ENCODE assay signal across 1 cellular context in genomic region chr11:111814106-111814505, GRCh38.
TF ChIP-seq lines count a peak whose summit lies in the region.

No MANE protein-coding gene starts in this region.

TF ChIP-seq in K562, 482 proteins besides CTCF, POLR2A, EP300 and RAD21:
- TF ChIP-seq ELK1 (CRISPR knock-in tag; IDR thresholded peaks at IDR 0.05) (no peak), CHCHD3 (CRISPR knock-in tag; IDR thresholded peaks at IDR 0.05) (no peak), NCOR1 (IDR thresholded peaks at IDR 0.05) (no peak), PBX2 (CRISPR knock-in tag; IDR thresholded peaks at IDR 0.05; ENCODE audit: low read depth) (no peak), PBX2 (tag; conservative IDR thresholded peaks at IDR 0.05; ENCODE audit: low read depth) (peak; percentile 81), MCM7 (IDR thresholded peaks at IDR 0.05) (no peak), ETS2 (tag; IDR thresholded peaks at IDR 0.05; ENCODE audit: borderline replicate concordance, poor library complexity, severe bottlenecking) (no peak), PKNOX1 (IDR thresholded peaks at IDR 0.05) (peak; percentile 8; the same call in 1 of the 2 replicates), MEIS2 (IDR thresholded peaks at IDR 0.05; ENCODE audit: partially characterized antibody) (peak; percentile 41)
